In genomic region chr1:15696956-15697521, GRCh38 we compare ENCODE assay signal across 1 cellular context.
TF ChIP-seq lines count a peak whose summit lies in the region.

No MANE protein-coding gene starts in this region.

TF ChIP-seq in HepG2, 621 proteins besides CTCF, POLR2A, EP300 and RAD21:
- TF ChIP-seq IRX3 (CRISPR knock-in tag; IDR thresholded peaks at IDR 0.05; ENCODE audit: borderline replicate concordance, low read depth) (no peak), GATA4 (IDR thresholded peaks at IDR 0.05; ENCODE audit: borderline replicate concordance, low read depth) (no peak), SOX5 (CRISPR knock-in tag; IDR thresholded peaks at IDR 0.05; ENCODE audit: borderline replicate concordance) (no peak), GZF1 (CRISPR knock-in tag; IDR thresholded peaks at IDR 0.05) (no peak), GABPB1 (CRISPR knock-in tag; IDR thresholded peaks at IDR 0.05) (no peak), ZSCAN12 (CRISPR knock-in tag; IDR thresholded peaks at IDR 0.05) (no peak), TFE3 (CRISPR knock-in tag; IDR thresholded peaks at IDR 0.05) (no peak), DPF2 (CRISPR knock-in tag; IDR thresholded peaks at IDR 0.05; ENCODE audit: borderline replicate concordance, low read depth) (no peak), PHF8 (CRISPR knock-in tag; IDR thresholded peaks at IDR 0.05) (no peak), ZZZ3 (CRISPR knock-in tag; IDR thresholded peaks at IDR 0.05; ENCODE audit: borderline replicate concordance) (no peak), ZNF83 (CRISPR knock-in tag; IDR thresholded peaks at IDR 0.05; ENCODE audit: borderline replicate concordance) (no peak), RFX3 (CRISPR knock-in tag; IDR thresholded peaks at IDR 0.05) (no peak), ZNF724P (CRISPR knock-in tag; IDR thresholded peaks at IDR 0.05; ENCODE audit: borderline replicate concordance) (no peak), ZNF609 (CRISPR knock-in tag; IDR thresholded peaks at IDR 0.05; ENCODE audit: borderline replicate concordance) (no peak), TFDP1 (CRISPR knock-in tag; IDR thresholded peaks at IDR 0.05; ENCODE audit: borderline replicate concordance) (no peak), MEIS1 (CRISPR knock-in tag; IDR thresholded peaks at IDR 0.05; ENCODE audit: borderline replicate concordance) (no peak), TAF15 (IDR thresholded peaks at IDR 0.05; ENCODE audit: low read depth, low read length, poor library complexity, severe bottlenecking) (no peak), NCOA1 (CRISPR knock-in tag; IDR thresholded peaks at IDR 0.05) (no peak)
TF ChIP-seq in HepG2: peak in this region for 0.
